14 cellular contexts compared by ENCODE assay signal in the genomic region with DNA sequence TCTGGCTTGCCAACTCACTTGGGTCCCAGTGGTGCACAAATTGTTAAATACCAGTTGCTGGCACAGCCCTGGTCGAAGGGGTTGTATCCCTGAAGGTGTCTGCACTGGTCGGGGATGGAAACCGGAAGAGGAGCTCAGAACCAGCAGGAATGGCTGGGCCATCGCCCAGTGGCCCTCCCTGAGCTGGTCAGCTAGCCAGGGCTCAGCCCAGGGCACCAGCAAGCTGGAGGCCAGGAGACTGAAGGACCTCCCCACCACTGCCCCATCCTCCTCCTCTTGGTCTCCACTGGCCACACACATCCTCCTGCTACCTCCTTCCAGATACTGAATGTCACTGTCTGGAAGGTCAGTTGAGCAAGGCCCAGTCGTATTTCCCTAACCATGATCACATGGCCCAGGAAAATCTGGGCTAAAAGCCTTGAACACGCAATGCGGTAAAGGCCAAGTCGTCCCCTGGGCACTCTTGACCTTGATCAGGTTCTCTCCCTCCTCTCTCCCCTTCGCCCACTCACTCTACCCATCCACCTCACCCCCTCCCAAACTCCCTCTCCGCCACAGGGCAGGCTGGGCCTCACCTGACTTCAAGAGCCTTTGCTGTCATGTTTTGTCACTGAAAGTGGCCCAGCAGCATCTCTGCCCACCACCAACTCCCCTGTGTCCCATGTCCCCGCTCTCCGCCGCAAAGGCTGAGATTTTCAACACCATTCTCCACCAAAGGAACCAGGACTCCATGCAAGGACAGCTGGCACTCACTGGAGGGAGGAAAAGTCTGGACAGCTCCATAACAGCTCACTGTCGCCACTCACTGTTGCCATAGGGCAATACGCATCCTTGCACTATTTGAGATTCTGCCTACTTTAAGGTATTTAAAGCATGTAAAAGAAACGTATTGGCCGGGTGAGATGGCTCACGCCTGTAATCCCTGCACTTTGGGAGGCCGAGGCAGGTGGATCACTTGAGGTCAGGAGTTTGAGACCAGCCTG. TPM values are rescaled to one million over a fixed set of nuclear protein-coding genes. Genes with fewer than 3 reads are reported as not detected.
A peak's percentile ranks its signal among the peaks of the same experiment; 100 is the strongest.
DNase-seq lines count a peak whose midpoint lies in the region; ATAC-seq, FAIRE-seq and TF ChIP-seq lines count a peak whose summit lies in the region.
"Had no signal": no experiment of that assay in that cellular context is flagged by ENCODE, and none has a peak within 500 bp of the region (broad histone marks: within the 10 kb centered on the region; RNA-seq: fewer than 3 reads in every experiment).

No MANE protein-coding gene starts in this region.

- H3K4me2 ChIP-seq in hepatocyte: no peak overlapping the region

- in situ Hi-C loops in GM13977 (cut with MboI; ENCODE audit: low pct_unique_long_range_greater_than_20kb, low sequenced_read_pairs, unreplicated experiment): loop anchor here (10.0 kb wide), 1 partner anchor 124 kb away; no protein-coding TSS in a partner anchor
- in situ Hi-C loops in Panc1 (cut with HindIII; ENCODE audit: low pct_unique_long_range_greater_than_20kb, low sequenced_read_pairs): loop anchor here (25.0 kb wide), 1 partner anchor 112 kb away; a partner anchor contains a TSS

- no peaks in the 10 kb centered on the region for H3K9me3 ChIP-seq in A673 (ENCODE audit: low read depth, low read length, poor library complexity, severe bottlenecking)
- no peaks in the 10 kb centered on the region for H3K9me3 ChIP-seq in Panc1 (ENCODE audit: control insufficient read depth, insufficient read depth, low read depth, low read length)
- H3K9me3 ChIP-seq in hepatocyte (ENCODE audit: low read depth): no peaks in the 10 kb centered on the region
- H3K9me3 ChIP-seq in pancreas: no peaks in the 10 kb centered on the region

- no peaks in the 10 kb centered on the region for H3K79me2 ChIP-seq in hepatocyte

- ATAC-seq in Panc1 (peak; percentile 33), pancreas (no peak)
- ATAC-seq: natural killer cell treated with Interleukin-12 subunit alpha and Interleukin-12 subunit beta and Interleukin-15 and Interleukin-18, amount 100 ng/mL, for 72 hours had no signal

- POLR2A ChIA-PET in A673 (lab: Charles Lee; ENCODE audit: low non-redundant PET) (no interaction called here), Panc1 (lab: Charles Lee) (interaction anchor here (0.5 kb wide), 1 partner anchor 52 kb away, joined by 5 read pairs; no protein-coding TSS in a partner anchor)

- WGBS in hepatocyte (ENCODE audit: low lambda C conversion rate, missing lambda C conversion rate): 78% methylated on average over 19 of the region's 19 CpGs
- 74 to 80% methylated on average over 18 of the region's 19 CpGs for WGBS in pancreas, 2 donors

- BruUV-seq in A673 (replicated peaks; lab: Mats Ljungman, UMichigan) (no TSS peak), Panc1 (replicated peaks; lab: Mats Ljungman, UMichigan) (no TSS peak)

- intact Hi-C loops in A673 (cut with micrococcal nuclease; ENCODE audit: unreplicated experiment): loop anchor here (5.0 kb wide), 1 partner anchor 177 kb away; no protein-coding TSS in a partner anchor
- intact Hi-C loops in Panc1 (cut with micrococcal nuclease; ENCODE audit: unreplicated experiment): no loop called here
- intact Hi-C loops in pancreas (cut with DNase I): loop anchor here in 2 of 3 donors (5.0 to 10.0 kb wide), 2 partner anchors 124 to 127 kb away; no protein-coding TSS in a partner anchor

- H3K9me2 ChIP-seq in hepatocyte (replicated peaks; ENCODE audit: insufficient read depth): no peaks in the 10 kb centered on the region

- H2AFZ ChIP-seq in hepatocyte: no peak overlapping the region

- CTCF ChIA-PET in A673 (lab: Charles Lee) (no interaction called here), Panc1 (lab: Charles Lee) (interaction anchor here (0.5 to 3.0 kb wide), 7 partner anchors 16 to 173 kb away, joined by 3 to 20 read pairs (median 4); no protein-coding TSS in a partner anchor)

- H3K36me3 ChIP-seq in A673 (ENCODE audit: insufficient read depth, low read length, poor library complexity, severe bottlenecking): no peaks in the 10 kb centered on the region
- H3K36me3 ChIP-seq in Panc1 (ENCODE audit: control insufficient read depth, insufficient read depth, low read length): no peaks in the 10 kb centered on the region
- no peaks in the 10 kb centered on the region for H3K36me3 ChIP-seq in hepatocyte (replicated peaks; ENCODE audit: insufficient read depth, low read depth)
- no peaks in the 10 kb centered on the region for H3K36me3 ChIP-seq in pancreas

- H3K4me3 ChIP-seq in A673 (ENCODE audit: low read depth, low read length, poor library complexity, severe bottlenecking) (no peak overlapping the region), Panc1 (ENCODE audit: low read depth in 2 of 2, low read length in 2 of 2) (no peak overlapping the region), hepatocyte (no peak overlapping the region), pancreas (no peak overlapping the region)

- no peaks in the 10 kb centered on the region for H3K4me1 ChIP-seq in A673 (ENCODE audit: insufficient read depth, low read length, poor library complexity, severe bottlenecking)
- peaks cover 4% of the 10 kb centered on the region; the same call in 1 of the 2 replicates for H3K4me1 ChIP-seq in Panc1 (ENCODE audit: control insufficient read depth, insufficient read depth, low read length)
- peaks cover 3% of the 10 kb centered on the region for H3K4me1 ChIP-seq in hepatocyte (ENCODE audit: insufficient read depth)
- H3K4me1 ChIP-seq in pancreas: peaks cover 0 to 6% (median under 1%) of the 10 kb centered on the region in 3 donors

- peak; percentile 34 for DNase-seq in A673 (ENCODE audit: low spot score)
- no peak for DNase-seq in GM13977 (ENCODE audit: low spot score)
- no peak for DNase-seq in Panc1 (ENCODE audit: low read depth, low spot score)
- no peak for DNase-seq in hepatocyte (ENCODE audit: low spot score)
- no peak for DNase-seq in RCC 7860 (ENCODE audit: low spot score)
- DNase-seq in T-helper 2 cell: no peak
- DNase-seq in frontal cortex (ENCODE audit: low spot score in 2 of 2): no peak
- no peak for DNase-seq in pancreas
- DNase-seq: activated naive CD4-positive, alpha-beta T cell treated with anti-CD3 and anti-CD28 coated beads for 36 hours; hippocampal formation; NCI-H226; stimulated activated CD4-positive, alpha-beta T cell treated with anti-CD3 and anti-CD28 coated beads, Interleukin-1b, Interleukin-23, amount 100 ng/mL, for 48 hours had no signal

- no peak for FAIRE-seq in RCC 7860 (lab: Jason Lieb, UNC)
- FAIRE-seq in frontal cortex (lab: Jason Lieb, UNC): no peak
- no peak for FAIRE-seq in pancreas (lab: Jason Lieb, UNC)

- no peak overlapping the region for H3K27ac ChIP-seq in A673 (ENCODE audit: low read depth, low read length, poor library complexity, severe bottlenecking)
- H3K27ac ChIP-seq in Panc1 (ENCODE audit: low read length): no peak overlapping the region
- no peak overlapping the region for H3K27ac ChIP-seq in hepatocyte
- no peak overlapping the region for H3K27ac ChIP-seq in pancreas

- H4K20me1 ChIP-seq in hepatocyte (ENCODE audit: insufficient read depth, poor library complexity, severe bottlenecking): no peaks in the 10 kb centered on the region

- H3K27me3 ChIP-seq in A673 (replicated peaks; ENCODE audit: insufficient read depth, low read depth, low read length, poor library complexity): no peaks in the 10 kb centered on the region
- no peaks in the 10 kb centered on the region for H3K27me3 ChIP-seq in Panc1 (ENCODE audit: control insufficient read depth, insufficient read depth, low read length)
- H3K27me3 ChIP-seq in hepatocyte: no peaks in the 10 kb centered on the region
- H3K27me3 ChIP-seq in pancreas: no peaks in the 10 kb centered on the region

- TF ChIP-seq CTCF in A673 (conservative IDR thresholded peaks at IDR 0.05; ENCODE audit: low read depth, low read length) (peak; percentile 40; the same call in 1 of the 2 replicates), GM13977 (IDR thresholded peaks at IDR 0.05; ENCODE audit: extremely low read depth, insufficient read depth, missing control alignments) (peak; percentile 33), Panc1 (IDR thresholded peaks at IDR 0.05) (no peak), hepatocyte (IDR thresholded peaks at IDR 0.05; ENCODE audit: poor library complexity) (peak; percentile 12), pancreas (IDR thresholded peaks at IDR 0.05) (no peak)

RNA-seq across cellular contexts. Expression of a gene that starts 12.1 kb away (rescaled TPM):
- total RNA-seq in A673 (2021) (not detected in 2 replicates), Panc1 (2021; ENCODE audit: unreplicated experiment) (0.33 TPM), hepatocyte (not detected in 2 replicates), frontal cortex (not detected), pancreas (under 1 TPM in 2 of 6 donors, not detected in 4; 0.17 to 0.21 TPM)
- polyA plus RNA-seq in Panc1 (2012; ENCODE audit: insufficient read length): 2.6 TPM
- polyA plus RNA-seq in hepatocyte (0.77 and 0.79 TPM in 2 replicates), pancreas (not detected)
- total RNA-seq: activated naive CD4-positive, alpha-beta T cell treated with anti-CD3 and anti-CD28 coated beads for 36 hours; temporal lobe had no signal

RNA-seq across cellular contexts. Expression of a gene that starts 17.3 kb away (rescaled TPM):
- total RNA-seq in A673 (2021): not detected in 2 replicates
- not detected for total RNA-seq in Panc1 (2021; ENCODE audit: unreplicated experiment)
- 1.7 TPM for polyA plus RNA-seq in Panc1 (2012; ENCODE audit: insufficient read length)
- total RNA-seq in hepatocyte: 3.9 and 6.3 TPM in 2 replicates
- polyA plus RNA-seq in hepatocyte: 13.9 and 15.8 TPM in 2 replicates
- total RNA-seq in frontal cortex: not detected
- under 1 TPM in 2 of 6 donors, not detected in 4; 0.19 to 0.37 TPM for total RNA-seq in pancreas
- polyA plus RNA-seq in pancreas: 1 to 10 TPM in 1 of 2 donors, under 1 TPM in 1; 0.23 to 1.2 TPM
- total RNA-seq: activated naive CD4-positive, alpha-beta T cell treated with anti-CD3 and anti-CD28 coated beads for 36 hours; natural killer cell treated with Interleukin-12 subunit alpha and Interleukin-12 subunit beta and Interleukin-15 and Interleukin-18, amount 100 ng/mL, for 72 hours had no signal

Comparison
In these comparisons a context has a peak if more than half of its experiments do, and no peak if none do; other contexts are left out.
1. CTCF ChIP-seq: peak in A673 (single experiment), GM13977 (single experiment) and hepatocyte (single experiment); none in Panc1 (single experiment) and pancreas (0 of 4).